9 cellular contexts compared by ENCODE assay signal in genomic region chr3:15345608-15346137, GRCh38. TPM values are rescaled to one million over a fixed set of nuclear protein-coding genes. Genes with fewer than 3 reads are reported as not detected.
DNase-seq lines count a peak whose midpoint lies in the region; ATAC-seq, FAIRE-seq and TF ChIP-seq lines count a peak whose summit lies in the region.
"Had no signal": no experiment of that assay in that cellular context is flagged by ENCODE, and none has a peak within 500 bp of the region (broad histone marks: within the 10 kb centered on the region; RNA-seq: fewer than 3 reads in every experiment).

No MANE protein-coding gene starts in this region.

- intact Hi-C loops in K562 (cut with micrococcal nuclease), result no loop called here

- TF ChIP-seq RAD21 in K562 (CRISPR knock-in tag; conservative IDR thresholded peaks at IDR 0.05 in 1 of 2, IDR thresholded peaks at IDR 0.05 in 1 of 2), result no peak

- H3K79me2 ChIP-seq in K562 (ENCODE audit: control insufficient read depth, insufficient read depth, low read length), result no peaks in the 10 kb centered on the region

- CTCF ChIA-PET in K562 (lab: Yijun Ruan, JAX; ENCODE audit: low intra/inter-chr PET ratio), result no interaction called here

- TF ChIP-seq POLR2A in K562 (conservative IDR thresholded peaks at IDR 0.05), result no peak

- H3K9me3 ChIP-seq in K562 (replicated peaks; ENCODE audit: control insufficient read depth, insufficient read depth, low read depth, low read length) (0 out of 2 replicates have a peak, but pooled peaks cover 2% of the 10 kb centered on the region), BE2C (no peaks in the 10 kb centered on the region)

- no peak overlapping the region for H3K9ac ChIP-seq in K562 (ENCODE audit: insufficient read depth in 1 of 2, low read depth in 2 of 2, low read length in 2 of 2)

- no peak overlapping the region for H3K4me3 ChIP-seq in K562
- H3K4me3 ChIP-seq in BE2C (ENCODE audit: low read depth, low read length), result no peak overlapping the region

- FAIRE-seq in K562 (lab: Jason Lieb, UNC), result no peak

- no peaks in the 10 kb centered on the region for H3K9me1 ChIP-seq in K562 (ENCODE audit: control insufficient read depth, insufficient read depth, low read length)

- peaks cover 15 to 19% of the 10 kb centered on the region in 2 experiments for H3K4me1 ChIP-seq in K562 (replicated peaks in 1 of 2; ENCODE audit: control insufficient read depth in 2 of 2, insufficient read depth in 2 of 2, low read length in 2 of 2)
- H3K4me1 ChIP-seq in BE2C, result no peaks in the 10 kb centered on the region

- TF ChIP-seq CTCF in K562 (IDR thresholded peaks at IDR 0.05 in 2 of 3, conservative IDR thresholded peaks at IDR 0.05 in 1 of 3; ENCODE audit: insufficient read depth in 2 of 3, low read depth in 1 of 3, low read length in 3 of 3) (no peak), BE2C (IDR thresholded peaks at IDR 0.05; ENCODE audit: low read depth, low read length) (no peak)

- H3K27me3 ChIP-seq in K562 (ENCODE audit: control insufficient read depth in 2 of 2, insufficient read depth in 2 of 2, low read length in 2 of 2) (no peaks in the 10 kb centered on the region), BE2C (no peaks in the 10 kb centered on the region)

- in situ Hi-C loops in K562 (cut with MboI), result no loop called here

- no peaks in the 10 kb centered on the region for H4K20me1 ChIP-seq in K562 (replicated peaks; ENCODE audit: control insufficient read depth, insufficient read depth, low read length)

- DNase-seq in K562 (ENCODE audit: extremely low read depth in 1 of 4, low spot score in 3 of 4) (peak in 1 of 4 experiments; percentile 53), HUDEP-2 (lab: John Stamatoyannopoulos, UW; ENCODE audit: unreplicated experiment in 76 of 76) (no peak), NCI-H1048 (lab: John Stamatoyannopoulos, UW) (no peak), BE2C (no peak), Kasumi-1 (lab: John Stamatoyannopoulos, UW) (no peak)

- no peak overlapping the region for H3K27ac ChIP-seq in K562 (ENCODE audit: extremely low read depth, low read depth, low read length)

- TF ChIP-seq EP300 in K562 (IDR thresholded peaks at IDR 0.05; ENCODE audit: low read length), result no peak

- H3K36me3 ChIP-seq in K562 (ENCODE audit: control insufficient read depth, insufficient read depth, low read length), result no peaks in the 10 kb centered on the region
- H3K36me3 ChIP-seq in BE2C, result no peaks in the 10 kb centered on the region

- 39% methylated on average over 4 of the region's 4 CpGs for WGBS in K562 (ENCODE audit: insufficient coverage, low coverage, missing lambda C conversion rate)

- H3K4me2 ChIP-seq in K562 (ENCODE audit: insufficient read depth, low read length), result no peak overlapping the region

- peak overlapping the region; percentile 81 for H2AFZ ChIP-seq in K562 (ENCODE audit: low read depth, low read length)

- ATAC-seq in GM18498 (IDR thresholded peaks at IDR 0.05; ENCODE audit: unreplicated experiment) (peak; percentile 93), GM19468 (IDR thresholded peaks at IDR 0.05; ENCODE audit: extremely low read depth, unreplicated experiment) (peak; percentile 90), HG03159 (IDR thresholded peaks at IDR 0.05; ENCODE audit: unreplicated experiment) (peak; percentile 95), K562 (peak; percentile 51; the same call in 2 of the 3 replicates)
- ATAC-seq: Panc1 had no signal

- no TSS peak for BruUV-seq in K562 (replicated peaks; lab: Mats Ljungman, UMichigan)

- POLR2A ChIA-PET in K562 (lab: Yijun Ruan, JAX), result interaction anchor here (0.6 to 1.4 kb wide), 5 partner anchors 9 to 419 kb away, joined by 3 to 5 read pairs (median 5); partner anchors contain the start of gene SH3BP5

TF ChIP-seq in K562, 482 proteins besides CTCF, POLR2A, EP300 and RAD21 (continues in another document):
- peak; percentile 52; the same call in 1 of the 2 replicates for TF ChIP-seq MYC (IDR thresholded peaks at IDR 0.05; ENCODE audit: low read depth, low read length)
- no peak for TF ChIP-seq MYC (CRISPR knock-in tag; IDR thresholded peaks at IDR 0.05; ENCODE audit: borderline replicate concordance, low read depth)
- TF ChIP-seq GABPB2 (CRISPR knock-in tag; conservative IDR thresholded peaks at IDR 0.05), result no peak
- TF ChIP-seq, protein P1, sequence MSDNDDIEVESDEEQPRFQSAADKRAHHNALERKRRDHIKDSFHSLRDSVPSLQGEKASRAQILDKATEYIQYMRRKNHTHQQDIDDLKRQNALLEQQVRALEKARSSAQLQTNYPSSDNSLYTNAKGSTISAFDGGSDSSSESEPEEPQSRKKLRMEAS (CRISPR knock-in tag; IDR thresholded peaks at IDR 0.05), result peak; percentile 51; the same call in 1 of the 2 replicates
- no peak for TF ChIP-seq ZNF140 (CRISPR knock-in tag; IDR thresholded peaks at IDR 0.05)
- TF ChIP-seq RAD51 (IDR thresholded peaks at IDR 0.05; ENCODE audit: borderline replicate concordance, low read depth), result peak; percentile 82
- peak; percentile 83 for TF ChIP-seq USF2 (CRISPR knock-in tag; IDR thresholded peaks at IDR 0.05)
- peak; percentile 31 to 43; a peak in 2 of 4 replicates for TF ChIP-seq MNT (conservative IDR thresholded peaks at IDR 0.05)
- no peak for TF ChIP-seq NKRF (IDR thresholded peaks at IDR 0.05; ENCODE audit: borderline replicate concordance)
- peak; percentile 23; the same call in 1 of the 2 replicates for TF ChIP-seq CTBP1 (IDR thresholded peaks at IDR 0.05; ENCODE audit: borderline replicate concordance)
- TF ChIP-seq ZNF695 (CRISPR knock-in tag; IDR thresholded peaks at IDR 0.05), result no peak
- TF ChIP-seq ZNF384 (IDR thresholded peaks at IDR 0.05; ENCODE audit: low read depth, low read length), result peak; percentile 56

RNA-seq across cellular contexts. Expression of gene SH3BP5, which starts 13.3 kb away (rescaled TPM):
- total RNA-seq in K562 (2011; cell fraction: chromatin; rRNA removed; ENCODE audit: low replicate concordance), result 17.8 and 19.2 TPM in 2 replicates
- 10.1 and 13.8 TPM in 2 replicates for total RNA-seq in K562 (2011; cell fraction: nucleolus; rRNA removed)
- 11.7 and 17.1 TPM in 2 replicates for total RNA-seq in K562 (2011; cell fraction: nucleoplasm; rRNA removed)
- total RNA-seq in K562 (2014; rRNA removed) (14.9 and 17.1 TPM in 2 replicates), K562 (2014; rRNA removed; fragmentation: Illumina TruSeq; extraction: Trizol) (13.5 and 15.2 TPM in 2 replicates), K562 (2015; rRNA removed; fragmentation: Illumina TruSeq; extraction: Trizol) (12.2 and 13.5 TPM in 2 replicates), K562 (2021) (13.9 and 18.6 TPM in 2 replicates)
- polyA plus RNA-seq in K562 (2011; rRNA removed) (26.2 and 29.0 TPM in 2 replicates), K562 (2014; fragmentation: Illumina TruSeq; extraction: Trizol) (22.0 and 28.0 TPM in 2 replicates), K562 (2014; fragmentation: Nextera tagmentation; extraction: Ambion mirVana) (1 to 10 TPM; 2.9 to 3.5 TPM), K562 (2014; rRNA removed) (23.4 and 24.7 TPM in 2 replicates)
- 19.8 and 19.9 TPM in 2 replicates for polyA plus RNA-seq in K562 (2011; cell fraction: cytosol; rRNA removed)
- polyA plus RNA-seq in K562 (2011; cell fraction: nucleus; rRNA removed), result 18.5 and 19.8 TPM in 2 replicates
- 20.4 and 27.0 TPM in 2 replicates for polyA plus RNA-seq in K562 (2012)
- 15.7 and 16.1 TPM in 2 replicates for polyA minus RNA-seq in K562 (2011; rRNA and poly(A)+ RNA removed)
- 12.2 and 14.1 TPM in 2 replicates for polyA minus RNA-seq in K562 (2011; cell fraction: cytosol; rRNA and poly(A)+ RNA removed)
- 8.8 and 12.4 TPM in 2 replicates for polyA minus RNA-seq in K562 (2011; cell fraction: nucleus; rRNA and poly(A)+ RNA removed)
- polyA plus RNA-seq in BE2C (2012; ENCODE audit: insufficient read depth, insufficient read length, low read depth), result 7.5 TPM
